Comparison of ENCODE assay signal across 1 cellular context in genomic region chr20:13422637-13423036, GRCh38.
TF ChIP-seq lines count a peak whose summit lies in the region.

No MANE protein-coding gene starts in this region.

TF ChIP-seq in HepG2, 621 proteins besides CTCF, POLR2A, EP300 and RAD21 (continued from another document and continues in another):
- TF ChIP-seq, protein P1, sequence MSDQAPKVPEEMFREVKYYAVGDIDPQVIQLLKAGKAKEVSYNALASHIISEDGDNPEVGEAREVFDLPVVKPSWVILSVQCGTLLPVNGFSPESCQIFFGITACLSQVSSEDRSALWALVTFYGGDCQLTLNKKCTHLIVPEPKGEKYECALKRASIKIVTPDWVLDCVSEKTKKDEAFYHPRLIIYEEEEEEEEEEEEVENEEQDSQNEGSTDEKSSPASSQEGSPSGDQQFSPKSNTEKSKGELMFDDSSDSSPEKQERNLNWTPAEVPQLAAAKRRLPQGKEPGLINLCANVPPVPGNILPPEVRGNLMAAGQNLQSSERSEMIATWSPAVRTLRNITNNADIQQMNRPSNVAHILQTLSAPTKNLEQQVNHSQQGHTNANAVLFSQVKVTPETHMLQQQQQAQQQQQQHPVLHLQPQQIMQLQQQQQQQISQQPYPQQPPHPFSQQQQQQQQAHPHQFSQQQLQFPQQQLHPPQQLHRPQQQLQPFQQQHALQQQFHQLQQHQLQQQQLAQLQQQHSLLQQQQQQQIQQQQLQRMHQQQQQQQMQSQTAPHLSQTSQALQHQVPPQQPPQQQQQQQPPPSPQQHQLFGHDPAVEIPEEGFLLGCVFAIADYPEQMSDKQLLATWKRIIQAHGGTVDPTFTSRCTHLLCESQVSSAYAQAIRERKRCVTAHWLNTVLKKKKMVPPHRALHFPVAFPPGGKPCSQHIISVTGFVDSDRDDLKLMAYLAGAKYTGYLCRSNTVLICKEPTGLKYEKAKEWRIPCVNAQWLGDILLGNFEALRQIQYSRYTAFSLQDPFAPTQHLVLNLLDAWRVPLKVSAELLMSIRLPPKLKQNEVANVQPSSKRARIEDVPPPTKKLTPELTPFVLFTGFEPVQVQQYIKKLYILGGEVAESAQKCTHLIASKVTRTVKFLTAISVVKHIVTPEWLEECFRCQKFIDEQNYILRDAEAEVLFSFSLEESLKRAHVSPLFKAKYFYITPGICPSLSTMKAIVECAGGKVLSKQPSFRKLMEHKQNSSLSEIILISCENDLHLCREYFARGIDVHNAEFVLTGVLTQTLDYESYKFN (CRISPR knock-in tag; conservative IDR thresholded peaks at IDR 0.05) = peak; percentile 31; the same call in 1 of the 2 replicates
- TF ChIP-seq MAFF (IDR thresholded peaks at IDR 0.05; ENCODE audit: low read depth, low read length) = peak; percentile 98
- no peak for TF ChIP-seq ZNF687 (CRISPR knock-in tag; IDR thresholded peaks at IDR 0.05)
- peak; percentile 42; the same call in 1 of the 2 replicates for TF ChIP-seq HMG20A (CRISPR knock-in tag; IDR thresholded peaks at IDR 0.05; ENCODE audit: borderline replicate concordance)
- no peak for TF ChIP-seq ZNF224 (CRISPR knock-in tag; IDR thresholded peaks at IDR 0.05)
- peak; percentile 47 for TF ChIP-seq MIER3 (CRISPR knock-in tag; IDR thresholded peaks at IDR 0.05; ENCODE audit: borderline replicate concordance)
- no peak for TF ChIP-seq ZFP90 (CRISPR knock-in tag; IDR thresholded peaks at IDR 0.05; ENCODE audit: borderline replicate concordance)
- peak; percentile 91; the same call in 1 of the 2 replicates for TF ChIP-seq FOXK1 (CRISPR knock-in tag; IDR thresholded peaks at IDR 0.05; ENCODE audit: borderline replicate concordance, low read depth)
- TF ChIP-seq SOX6 (IDR thresholded peaks at IDR 0.05) = no peak
- TF ChIP-seq SOX6 (CRISPR knock-in tag; IDR thresholded peaks at IDR 0.05) = peak; percentile 31; the same call in 1 of the 2 replicates
- peak; percentile 72; the same call in 1 of the 2 replicates for TF ChIP-seq AHDC1 (CRISPR knock-in tag; IDR thresholded peaks at IDR 0.05; ENCODE audit: borderline replicate concordance)
- TF ChIP-seq ZFP36L1 (CRISPR knock-in tag; IDR thresholded peaks at IDR 0.05) = peak; percentile 63; the same call in 1 of the 2 replicates
- no peak for TF ChIP-seq ZMYM3 (CRISPR knock-in tag; IDR thresholded peaks at IDR 0.05)
- TF ChIP-seq ZNF746 (CRISPR knock-in tag; IDR thresholded peaks at IDR 0.05) = no peak
- no peak for TF ChIP-seq MBNL3 (CRISPR knock-in tag; conservative IDR thresholded peaks at IDR 0.05)
- no peak for TF ChIP-seq ZNF660 (CRISPR knock-in tag; IDR thresholded peaks at IDR 0.05; ENCODE audit: borderline replicate concordance, low read depth)
- TF ChIP-seq ZMYM4 (CRISPR knock-in tag; IDR thresholded peaks at IDR 0.05) = no peak
- TF ChIP-seq MEF2D (CRISPR knock-in tag; IDR thresholded peaks at IDR 0.05) = no peak
- 0 out of 2 replicates have a peak, but pooled peaks have one; percentile 74 for TF ChIP-seq JUND (CRISPR knock-in tag; IDR thresholded peaks at IDR 0.05)
- TF ChIP-seq ZNF101 (CRISPR knock-in tag; IDR thresholded peaks at IDR 0.05; ENCODE audit: borderline replicate concordance, low read depth) = no peak
- TF ChIP-seq FOXP1 (IDR thresholded peaks at IDR 0.05) = peak; percentile 100
- peak; percentile 100 for TF ChIP-seq FOXP1 (CRISPR knock-in tag; IDR thresholded peaks at IDR 0.05)
- no peak for TF ChIP-seq CBX2 (IDR thresholded peaks at IDR 0.05; ENCODE audit: low read depth, low read length)
- no peak for TF ChIP-seq CBX2 (CRISPR knock-in tag; IDR thresholded peaks at IDR 0.05; ENCODE audit: low read depth)
- TF ChIP-seq ZNF598 (CRISPR knock-in tag; IDR thresholded peaks at IDR 0.05; ENCODE audit: borderline replicate concordance) = no peak
- no peak for TF ChIP-seq TBL1XR1 (IDR thresholded peaks at IDR 0.05; ENCODE audit: borderline replicate concordance, low read length, partially characterized antibody)
- peak; percentile 80 for TF ChIP-seq GATAD2A (CRISPR knock-in tag; IDR thresholded peaks at IDR 0.05)
- TF ChIP-seq ZFX (CRISPR knock-in tag; IDR thresholded peaks at IDR 0.05; ENCODE audit: low read depth) = 0 out of 2 replicates have a peak, but pooled peaks have one; percentile 29
- peak; percentile 98 for TF ChIP-seq BHLHE40 (IDR thresholded peaks at IDR 0.05; ENCODE audit: low read length)
- TF ChIP-seq CHD2 (IDR thresholded peaks at IDR 0.05; ENCODE audit: low read depth, low read length) = no peak
- TF ChIP-seq, protein P2, sequence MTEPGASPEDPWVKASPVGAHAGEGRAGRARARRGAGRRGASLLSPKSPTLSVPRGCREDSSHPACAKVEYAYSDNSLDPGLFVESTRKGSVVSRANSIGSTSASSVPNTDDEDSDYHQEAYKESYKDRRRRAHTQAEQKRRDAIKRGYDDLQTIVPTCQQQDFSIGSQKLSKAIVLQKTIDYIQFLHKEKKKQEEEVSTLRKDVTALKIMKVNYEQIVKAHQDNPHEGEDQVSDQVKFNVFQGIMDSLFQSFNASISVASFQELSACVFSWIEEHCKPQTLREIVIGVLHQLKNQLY (CRISPR knock-in tag; IDR thresholded peaks at IDR 0.05) = no peak
- peak; percentile 70 for TF ChIP-seq SAP130 (CRISPR knock-in tag; IDR thresholded peaks at IDR 0.05; ENCODE audit: low read depth)
- TF ChIP-seq ZNF230 (CRISPR knock-in tag; IDR thresholded peaks at IDR 0.05) = no peak
- no peak for TF ChIP-seq RXRA (CRISPR knock-in tag; IDR thresholded peaks at IDR 0.05)
- TF ChIP-seq CBX1 (IDR thresholded peaks at IDR 0.05; ENCODE audit: low read depth) = no peak
- TF ChIP-seq SMYD3 (CRISPR knock-in tag; IDR thresholded peaks at IDR 0.05) = 0 out of 2 replicates have a peak, but pooled peaks have one; percentile 12
- TF ChIP-seq FOXA3 (CRISPR knock-in tag; IDR thresholded peaks at IDR 0.05) = peak; percentile 85
- TF ChIP-seq CERS6 (CRISPR knock-in tag; IDR thresholded peaks at IDR 0.05) = no peak
- peak; percentile 47; the same call in 1 of the 2 replicates for TF ChIP-seq SOX5 (CRISPR knock-in tag; IDR thresholded peaks at IDR 0.05; ENCODE audit: borderline replicate concordance)
- TF ChIP-seq BCL6 (CRISPR knock-in tag; IDR thresholded peaks at IDR 0.05) = no peak
- TF ChIP-seq POLR2AphosphoS5 (IDR thresholded peaks at IDR 0.05; ENCODE audit: low read depth, low read length) = no peak
- no peak for TF ChIP-seq ZBTB8A (CRISPR knock-in tag; IDR thresholded peaks at IDR 0.05; ENCODE audit: borderline replicate concordance, low read depth)
- TF ChIP-seq ARHGAP35 (CRISPR knock-in tag; IDR thresholded peaks at IDR 0.05; ENCODE audit: borderline replicate concordance) = no peak
- no peak for TF ChIP-seq ZNF136 (CRISPR knock-in tag; IDR thresholded peaks at IDR 0.05; ENCODE audit: low read depth)
- no peak for TF ChIP-seq ONECUT2 (CRISPR knock-in tag; IDR thresholded peaks at IDR 0.05)
- no peak for TF ChIP-seq SRSF1 (optimal IDR thresholded peaks at IDR 0.05; ENCODE audit: low read depth, low read length)
- TF ChIP-seq HNF4A (CRISPR knock-in tag; IDR thresholded peaks at IDR 0.05) = no peak
- TF ChIP-seq ZNF510 (CRISPR knock-in tag; IDR thresholded peaks at IDR 0.05; ENCODE audit: low read depth) = no peak
- TF ChIP-seq HOXA3 (CRISPR knock-in tag; IDR thresholded peaks at IDR 0.05) = no peak
- TF ChIP-seq E2F1 (CRISPR knock-in tag; IDR thresholded peaks at IDR 0.05) = no peak
- no peak for TF ChIP-seq MAF1 (CRISPR knock-in tag; IDR thresholded peaks at IDR 0.05; ENCODE audit: borderline replicate concordance)
